In the genomic region with DNA sequence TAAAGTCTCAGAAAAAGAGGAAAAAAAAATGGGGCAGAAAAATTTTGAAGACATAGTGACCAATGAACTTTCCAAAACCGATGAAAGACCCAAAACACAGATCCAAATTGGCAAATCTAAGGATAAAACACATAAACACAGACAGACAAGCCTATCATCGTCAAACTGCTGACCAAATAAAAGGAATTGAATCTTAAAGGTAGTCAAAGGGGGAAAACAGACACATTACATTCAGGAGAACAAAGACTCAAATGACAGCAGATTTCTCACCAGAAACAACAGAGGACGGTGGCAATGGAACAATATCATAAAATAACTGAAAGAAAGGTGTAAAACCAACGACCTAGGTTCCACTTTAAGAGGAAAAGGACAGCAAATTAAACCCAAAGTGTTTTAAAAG, we compare ENCODE assay signal across 19 cellular contexts.
"Had no signal": no experiment of that assay in that cellular context is flagged by ENCODE, and none has a peak within 500 bp of the region (broad histone marks: within the 10 kb centered on the region; RNA-seq: fewer than 3 reads in every experiment).

No MANE protein-coding gene starts in this region.

- H3K36me3 ChIP-seq: cardiac muscle cell, upper lobe of right lung had no signal

- H3K9me3 ChIP-seq: colonic mucosa, testis had no signal

- DNase-seq: activated CD4-positive, alpha-beta memory T cell treated with anti-CD3 and anti-CD28 coated beads, Interleukin-2, amount 10 ng/mL, durations not matched to agents 7 days and 5 days; activated CD4-positive, alpha-beta T cell treated with anti-CD3 and anti-CD28 coated beads for 36 hours; activated effector memory CD4-positive, alpha-beta T cell treated with Interleukin-2 at 50 U/mL for 16 hours; activated naive CD8-positive, alpha-beta T cell treated with anti-CD3 and anti-CD28 coated beads, Interleukin-2, amount 10 ng/mL, durations not matched to agents 7 days and 5 days; colonic mucosa; effector CD4-positive, alpha-beta T cell; hippocampal formation; kidney glomerular epithelial cell; retina; stimulated activated CD4-positive, alpha-beta T cell treated with anti-CD3 and anti-CD28 coated beads, Interleukin-15, amount 100 ng/mL, for 24 hours; stimulated activated CD4-positive, alpha-beta T cell treated with anti-CD3 and anti-CD28 coated beads, Interleukin-4, amount 100 ng/mL, for 24 hours; stimulated activated naive CD8-positive, alpha-beta T cell treated with anti-CD3 and anti-CD28 coated beads, Interleukin-15, amount 100 ng/mL, for 72 hours; T-helper 1 cell; testis; upper lobe of right lung had no signal

- ATAC-seq: activated CD4-positive, alpha-beta T cell treated with anti-CD3 and anti-CD28 coated beads for 36 hours; stimulated activated naive CD8-positive, alpha-beta T cell treated with anti-CD3 and anti-CD28 coated beads, Interleukin-15, amount 100 ng/mL, for 72 hours; upper lobe of right lung had no signal

- H3K27me3 ChIP-seq: cardiac muscle cell, colonic mucosa, testis, upper lobe of right lung had no signal

- H3K4me3 Mint-ChIP-seq: activated CD4-positive, alpha-beta memory T cell treated with anti-CD3 and anti-CD28 coated beads, Interleukin-2, amount 10 ng/mL, durations not matched to agents 7 days and 5 days; activated CD4-positive, alpha-beta T cell treated with anti-CD3 and anti-CD28 coated beads for 36 hours; activated naive CD8-positive, alpha-beta T cell treated with anti-CD3 and anti-CD28 coated beads, Interleukin-2, amount 10 ng/mL, durations not matched to agents 7 days and 5 days; stimulated activated naive CD8-positive, alpha-beta T cell treated with anti-CD3 and anti-CD28 coated beads, Interleukin-15, amount 100 ng/mL, for 72 hours had no signal

- H3K9ac ChIP-seq: parathyroid adenoma had no signal

- H3K27ac ChIP-seq: cardiac muscle cell, colonic mucosa, epithelial cell of prostate, parathyroid adenoma, testis, upper lobe of right lung, VCaP had no signal

- H2AFZ ChIP-seq: parathyroid adenoma had no signal

- H3K4me3 ChIP-seq: cardiac muscle cell, colonic mucosa, testis, upper lobe of right lung had no signal

- H3K4me1 ChIP-seq: testis had no signal

- H3K27ac Mint-ChIP-seq: activated CD4-positive, alpha-beta memory T cell treated with anti-CD3 and anti-CD28 coated beads, Interleukin-2, amount 10 ng/mL, durations not matched to agents 7 days and 5 days; activated CD4-positive, alpha-beta T cell treated with anti-CD3 and anti-CD28 coated beads for 36 hours; activated naive CD8-positive, alpha-beta T cell treated with anti-CD3 and anti-CD28 coated beads, Interleukin-2, amount 10 ng/mL, durations not matched to agents 7 days and 5 days; stimulated activated naive CD8-positive, alpha-beta T cell treated with anti-CD3 and anti-CD28 coated beads, Interleukin-15, amount 100 ng/mL, for 72 hours had no signal

- H3K27me3 Mint-ChIP-seq: activated CD4-positive, alpha-beta memory T cell treated with anti-CD3 and anti-CD28 coated beads, Interleukin-2, amount 10 ng/mL, durations not matched to agents 7 days and 5 days; activated CD4-positive, alpha-beta T cell treated with anti-CD3 and anti-CD28 coated beads for 36 hours; activated naive CD8-positive, alpha-beta T cell treated with anti-CD3 and anti-CD28 coated beads, Interleukin-2, amount 10 ng/mL, durations not matched to agents 7 days and 5 days; stimulated activated naive CD8-positive, alpha-beta T cell treated with anti-CD3 and anti-CD28 coated beads, Interleukin-15, amount 100 ng/mL, for 72 hours had no signal
